Comparison of ENCODE assay signal across 21 cellular contexts in the genomic region with DNA sequence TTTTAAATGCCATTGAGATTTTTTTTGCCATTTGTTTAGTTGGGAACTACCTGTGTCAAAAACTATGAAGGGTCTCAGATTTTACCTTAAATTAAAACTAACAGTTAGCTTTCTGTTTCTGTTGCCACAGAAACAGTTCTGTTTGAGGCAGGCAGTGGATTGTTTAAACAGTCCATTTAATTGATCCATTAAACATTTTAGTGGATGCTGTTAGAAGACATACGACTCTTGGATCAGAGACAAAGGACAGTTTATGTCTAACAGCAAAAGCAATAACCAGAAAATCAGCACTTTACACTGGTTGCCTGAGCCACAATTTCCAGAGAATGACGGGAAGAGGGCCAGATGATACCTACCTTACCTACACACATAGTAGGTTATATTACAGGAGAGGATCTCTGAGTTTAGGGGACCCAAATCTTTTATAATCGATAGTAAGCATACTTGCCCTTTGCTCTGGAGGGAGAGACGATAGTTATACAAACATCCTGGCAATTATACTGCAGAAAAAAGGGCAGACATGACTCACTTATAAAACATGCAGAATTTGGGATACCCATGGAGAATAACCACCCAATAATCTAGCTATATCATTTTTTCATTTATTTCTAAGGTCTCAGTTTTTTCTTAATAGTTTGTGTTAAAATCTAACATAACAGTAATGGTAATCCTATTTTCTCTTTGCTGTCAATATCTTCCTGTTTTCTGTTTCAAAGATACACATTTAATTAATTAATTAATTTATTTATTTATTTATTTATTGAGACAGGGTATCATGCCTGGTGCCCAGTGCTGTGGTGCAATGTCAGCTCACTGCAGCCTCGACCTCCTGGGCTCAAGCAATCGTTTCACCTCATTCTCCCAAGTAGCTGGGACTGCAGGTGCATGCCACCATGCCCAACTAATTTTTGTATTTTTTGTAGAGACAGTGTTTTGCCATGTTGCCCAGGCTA.
A peak's percentile ranks its signal among the peaks of the same experiment; 100 is the strongest.
DNase-seq lines count a peak whose midpoint lies in the region; ATAC-seq, FAIRE-seq and TF ChIP-seq lines count a peak whose summit lies in the region.
"Had no signal": no experiment of that assay in that cellular context is flagged by ENCODE, and none has a peak within 500 bp of the region (broad histone marks: within the 10 kb centered on the region; RNA-seq: fewer than 3 reads in every experiment).

No MANE protein-coding gene starts in this region.

- H3K4me3 ChIP-seq in fibroblast of lung (replicated peaks in 1 of 4; ENCODE audit: control extremely low read depth in 1 of 4, insufficient read depth in 1 of 4, low read depth in 3 of 4, low read length in 4 of 4) (no peak overlapping the region), osteoblast (ENCODE audit: insufficient read depth, low read length) (peak overlapping the region; percentile 22)
- H3K4me3 ChIP-seq: GM12878 had no signal

- no peaks in the 10 kb centered on the region for H4K20me1 ChIP-seq in fibroblast of lung (ENCODE audit: control insufficient read depth, extremely low read depth, insufficient read depth, low read length)
- H4K20me1 ChIP-seq in osteoblast (ENCODE audit: insufficient read depth, low read length), result no peaks in the 10 kb centered on the region

- H3K27me3 ChIP-seq in fibroblast of lung (ENCODE audit: control insufficient read depth, insufficient read depth, low read length) (no peaks in the 10 kb centered on the region), osteoblast (ENCODE audit: insufficient read depth, low read length) (no peaks in the 10 kb centered on the region)

- H3K9ac ChIP-seq in fibroblast of lung (ENCODE audit: insufficient read depth, low read length), result no peak overlapping the region

- ATAC-seq in sciatic nerve, result no peak
- no peak for ATAC-seq in GM21723 (IDR thresholded peaks at IDR 0.05; ENCODE audit: unreplicated experiment)
- ATAC-seq: activated naive CD4-positive, alpha-beta T cell treated with anti-CD3 and anti-CD28 coated beads, Interleukin-2, amount 50 U/mL, for 72 hours; GM12878; T-helper 17 cell had no signal

- TF ChIP-seq CTCF in fibroblast of lung (conservative IDR thresholded peaks at IDR 0.05 in 1 of 2, IDR thresholded peaks at IDR 0.05 in 1 of 2; ENCODE audit: low read depth in 1 of 2, low read length in 2 of 2) (no peak), osteoblast (IDR thresholded peaks at IDR 0.05; ENCODE audit: extremely low read depth, low read depth, low read length) (no peak)

- TF ChIP-seq POLR2A in H54 (IDR thresholded peaks at IDR 0.05; ENCODE audit: low read depth, low read length), result no peak

- H3K4me2 ChIP-seq in fibroblast of lung (ENCODE audit: extremely low read depth, insufficient read depth, low read length) (no peak overlapping the region), osteoblast (ENCODE audit: insufficient read depth, low read length) (peak overlapping the region; percentile 28)

- intact Hi-C loops in sciatic nerve (cut with DNase I), result no loop called here

- no peaks in the 10 kb centered on the region for H3K4me1 ChIP-seq in fibroblast of lung (ENCODE audit: control insufficient read depth, extremely low read depth, insufficient read depth, low read length)
- H3K4me1 ChIP-seq in osteoblast (ENCODE audit: insufficient read depth, low read length), result peaks cover 4% of the 10 kb centered on the region

- H3K27ac ChIP-seq in fibroblast of lung (ENCODE audit: insufficient read depth, low read length) (no peak overlapping the region), osteoblast (ENCODE audit: low read depth, low read length) (no peak overlapping the region)
- H3K27ac ChIP-seq: WERI-Rb-1 had no signal

- H2AFZ ChIP-seq in fibroblast of lung (ENCODE audit: low read length), result no peak overlapping the region
- H2AFZ ChIP-seq in osteoblast (ENCODE audit: low read length), result peak overlapping the region; percentile 20

- H3K36me3 ChIP-seq in fibroblast of lung (ENCODE audit: control insufficient read depth, insufficient read depth, low read length), result no peaks in the 10 kb centered on the region
- no peaks in the 10 kb centered on the region for H3K36me3 ChIP-seq in osteoblast (ENCODE audit: insufficient read depth, low read length)
- H3K36me3 ChIP-seq: WERI-Rb-1 had no signal

- DNase-seq in H54 (ENCODE audit: insufficient read length, low spot score) (peak; percentile 4), NCI-H774 (lab: John Stamatoyannopoulos, UW) (peak; percentile 28), fibroblast of lung (ENCODE audit: low read depth in 2 of 2) (peak; percentile 10 to 15), osteoblast (ENCODE audit: insufficient read length, low spot score, missing footprints) (no peak), sciatic nerve (ENCODE audit: low spot score) (no peak)
- no peak for DNase-seq in activated CD8-positive, alpha-beta memory T cell treated with anti-CD3 and anti-CD28 coated beads for 24 hours
- DNase-seq: activated CD4-positive, alpha-beta T cell treated with anti-CD3 and anti-CD28 coated beads, Interleukin-2, amount 50 U/mL, for 48 hours; activated T-cell treated with anti-CD3 and anti-CD28 coated beads, Interleukin-2, amount 50 U/mL, for 1 hour; dermis blood vessel endothelial cell; head of caudate nucleus; mesenchymal stem cell; NCI-H187; NCI-H510A; small intestine; stimulated activated CD4-positive, alpha-beta T cell treated with anti-CD3 and anti-CD28 coated beads, Interleukin-4, amount 100 ng/mL, for 1 hour; T-helper 17 cell; WERI-Rb-1 had no signal

- FAIRE-seq in H54 (lab: Jason Lieb, UNC), result peak; percentile 57
- FAIRE-seq: GM12878, small intestine, urothelium cell line had no signal

- H3K79me2 ChIP-seq in fibroblast of lung (ENCODE audit: control insufficient read depth, insufficient read depth, low read length) (no peaks in the 10 kb centered on the region), osteoblast (ENCODE audit: insufficient read depth, low read length) (no peaks in the 10 kb centered on the region)

- H3K9me3 ChIP-seq in fibroblast of lung (ENCODE audit: control insufficient read depth, insufficient read depth, low read depth, low read length), result no peaks in the 10 kb centered on the region
- no peaks in the 10 kb centered on the region for H3K9me3 ChIP-seq in osteoblast (ENCODE audit: low read depth, low read length)

Comparison
In these comparisons a context has a peak if more than half of its experiments do, and no peak if none do; other contexts are left out.
1. DNase-seq: peak in H54 (single experiment), NCI-H774 (single experiment) and fibroblast of lung (2 of 2); none in osteoblast (single experiment), sciatic nerve (single experiment) and activated CD8-positive, alpha-beta memory T cell treated with anti-CD3 and anti-CD28 coated beads for 24 hours (single experiment).